ENCODE assay signal across 1 cellular context in the genomic region with DNA sequence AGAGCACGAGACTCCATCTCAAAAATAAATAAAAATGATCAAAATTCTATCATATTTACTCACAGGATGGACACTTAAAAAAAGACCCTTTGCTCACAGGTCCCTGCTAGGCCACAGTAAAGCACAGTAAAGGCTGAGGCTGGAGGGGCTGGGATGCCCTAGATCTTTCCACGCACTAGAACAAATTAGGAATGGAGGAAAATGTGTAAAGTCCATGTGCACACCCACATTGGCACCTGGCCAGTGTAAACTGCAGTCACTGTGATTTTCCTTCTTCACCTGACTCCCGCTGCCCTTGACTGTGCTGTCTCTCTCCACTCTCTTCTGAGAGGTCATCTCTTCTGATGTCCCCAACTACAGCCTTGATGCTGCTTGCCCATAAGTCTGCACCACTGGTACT.
TF ChIP-seq lines count a peak whose summit lies in the region.

No MANE protein-coding gene starts in this region.

TF ChIP-seq in liver, 16 proteins besides CTCF, POLR2A, EP300 and RAD21 (continued from another document):
- TF ChIP-seq, protein P1, sequence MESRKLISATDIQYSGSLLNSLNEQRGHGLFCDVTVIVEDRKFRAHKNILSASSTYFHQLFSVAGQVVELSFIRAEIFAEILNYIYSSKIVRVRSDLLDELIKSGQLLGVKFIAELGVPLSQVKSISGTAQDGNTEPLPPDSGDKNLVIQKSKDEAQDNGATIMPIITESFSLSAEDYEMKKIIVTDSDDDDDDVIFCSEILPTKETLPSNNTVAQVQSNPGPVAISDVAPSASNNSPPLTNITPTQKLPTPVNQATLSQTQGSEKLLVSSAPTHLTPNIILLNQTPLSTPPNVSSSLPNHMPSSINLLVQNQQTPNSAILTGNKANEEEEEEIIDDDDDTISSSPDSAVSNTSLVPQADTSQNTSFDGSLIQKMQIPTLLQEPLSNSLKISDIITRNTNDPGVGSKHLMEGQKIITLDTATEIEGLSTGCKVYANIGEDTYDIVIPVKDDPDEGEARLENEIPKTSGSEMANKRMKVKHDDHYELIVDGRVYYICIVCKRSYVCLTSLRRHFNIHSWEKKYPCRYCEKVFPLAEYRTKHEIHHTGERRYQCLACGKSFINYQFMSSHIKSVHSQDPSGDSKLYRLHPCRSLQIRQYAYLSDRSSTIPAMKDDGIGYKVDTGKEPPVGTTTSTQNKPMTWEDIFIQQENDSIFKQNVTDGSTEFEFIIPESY (IDR thresholded peaks at IDR 0.05): no peak
- TF ChIP-seq YY1 (IDR thresholded peaks at IDR 0.05): peak; percentile 65
- TF ChIP-seq HNF4A (conservative IDR thresholded peaks at IDR 0.05): peak; percentile 69 to 71
